Comparison of ENCODE assay signal across 8 cellular contexts in the genomic region with DNA sequence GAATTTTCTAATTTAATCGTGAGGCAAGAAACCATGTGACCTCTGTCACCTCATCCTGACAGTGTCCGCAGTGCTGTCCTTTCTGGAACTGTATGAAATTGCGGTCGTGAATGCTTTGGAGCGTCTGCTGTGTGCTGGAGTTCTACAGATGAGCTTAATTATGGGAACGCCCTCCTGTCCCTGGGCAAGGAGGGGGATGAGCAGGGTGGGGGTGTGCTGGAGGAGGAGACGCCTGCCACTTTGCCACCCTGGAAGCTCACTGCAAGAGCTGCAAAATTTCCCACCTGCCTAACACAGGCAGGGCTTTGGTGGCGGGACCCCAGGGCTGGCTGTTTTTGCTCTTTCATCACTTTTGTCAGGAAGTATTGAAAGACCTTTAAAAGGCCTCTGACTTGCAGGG. TPM values are rescaled to one million over a fixed set of nuclear protein-coding genes. Genes with fewer than 3 reads are reported as not detected.
A peak's percentile ranks its signal among the peaks of the same experiment; 100 is the strongest.
DNase-seq lines count a peak whose midpoint lies in the region; ATAC-seq, FAIRE-seq and TF ChIP-seq lines count a peak whose summit lies in the region.

No MANE protein-coding gene starts in this region.

- no peak for FAIRE-seq in GM12891 (lab: Jason Lieb, UNC)

- TF ChIP-seq POLR2A in Peyer's patch (IDR thresholded peaks at IDR 0.05): no peak
- no peak for TF ChIP-seq POLR2A in GM12891 (IDR thresholded peaks at IDR 0.05; ENCODE audit: low read depth, low read length)

- H3K27me3 Mint-ChIP-seq in activated naive CD4-positive, alpha-beta T cell treated with anti-CD3 and anti-CD28 coated beads, Interleukin-2, amount 10 ng/mL, durations not matched to agents 7 days and 5 days: no peaks in the 10 kb centered on the region

- H3K4me1 Mint-ChIP-seq in activated naive CD4-positive, alpha-beta T cell treated with anti-CD3 and anti-CD28 coated beads, Interleukin-2, amount 10 ng/mL, durations not matched to agents 7 days and 5 days: peaks cover 95% of the 10 kb centered on the region

- no peaks in the 10 kb centered on the region for H3K9me3 ChIP-seq in Peyer's patch
- H3K9me3 ChIP-seq in thoracic aorta: no peaks in the 10 kb centered on the region

- peaks cover 3 to 58% (median 54%) of the 10 kb centered on the region in 4 donors for H3K4me1 ChIP-seq in Peyer's patch
- H3K4me1 ChIP-seq in foreskin keratinocyte: peaks cover 34% of the 10 kb centered on the region
- H3K4me1 ChIP-seq in thoracic aorta (ENCODE audit: control insufficient read depth in 1 of 2, low read depth in 2 of 2): peaks cover 23 to 43% of the 10 kb centered on the region in 2 donors

- H3K27me3 ChIP-seq in Peyer's patch: no peaks in the 10 kb centered on the region
- H3K27me3 ChIP-seq in foreskin keratinocyte: no peaks in the 10 kb centered on the region
- H3K27me3 ChIP-seq in thoracic aorta (replicated peaks; ENCODE audit: insufficient read depth): no peaks in the 10 kb centered on the region

- H3K27ac ChIP-seq in Peyer's patch: peak overlapping the region; percentile 84 to 88 (median 88)
- peak overlapping the region; percentile 20 for H3K27ac ChIP-seq in foreskin keratinocyte
- peak overlapping the region in 1 of 2 donors; percentile 28 for H3K27ac ChIP-seq in thoracic aorta

- DNase-seq in activated naive CD4-positive, alpha-beta T cell treated with anti-CD3 and anti-CD28 coated beads, Interleukin-2, amount 10 ng/mL, durations not matched to agents 7 days and 5 days: no peak
- no peak for DNase-seq in activated naive CD4-positive, alpha-beta T cell treated with anti-CD3 and anti-CD28 coated beads, Interleukin-2, amount 50 U/mL, for 16 hours
- DNase-seq in Peyer's patch: no peak
- DNase-seq in foreskin keratinocyte: no peak
- no peak for DNase-seq in thoracic aorta (ENCODE audit: low spot score)
- DNase-seq in GM12891 (ENCODE audit: insufficient read length, low spot score): no peak

- TF ChIP-seq CTCF in Peyer's patch (IDR thresholded peaks at IDR 0.05): no peak
- TF ChIP-seq CTCF in foreskin keratinocyte (conservative IDR thresholded peaks at IDR 0.05): no peak
- TF ChIP-seq CTCF in thoracic aorta (IDR thresholded peaks at IDR 0.05): no peak

- H3K4me3 ChIP-seq in Peyer's patch (no peak overlapping the region), thoracic aorta (peak overlapping the region; percentile 50)

- ATAC-seq in foreskin keratinocyte (no peak), thoracic aorta (ENCODE audit: insufficient number of reproducible peaks, low FRiP score, low read depth) (no peak), HG02852 (IDR thresholded peaks at IDR 0.05; ENCODE audit: unreplicated experiment) (no peak), HG02610 (IDR thresholded peaks at IDR 0.05; ENCODE audit: unreplicated experiment) (no peak)

- H3K27ac Mint-ChIP-seq in activated naive CD4-positive, alpha-beta T cell treated with anti-CD3 and anti-CD28 coated beads, Interleukin-2, amount 10 ng/mL, durations not matched to agents 7 days and 5 days: peak overlapping the region; percentile 96

- H3K36me3 ChIP-seq in Peyer's patch: no peaks in the 10 kb centered on the region
- no peaks in the 10 kb centered on the region for H3K36me3 ChIP-seq in thoracic aorta

- H3K36me3 Mint-ChIP-seq in activated naive CD4-positive, alpha-beta T cell treated with anti-CD3 and anti-CD28 coated beads, Interleukin-2, amount 10 ng/mL, durations not matched to agents 7 days and 5 days: peaks cover 12% of the 10 kb centered on the region

- H3K9me3 Mint-ChIP-seq in activated naive CD4-positive, alpha-beta T cell treated with anti-CD3 and anti-CD28 coated beads, Interleukin-2, amount 10 ng/mL, durations not matched to agents 7 days and 5 days: no peaks in the 10 kb centered on the region

- peak overlapping the region; percentile 64 for H3K4me3 Mint-ChIP-seq in activated naive CD4-positive, alpha-beta T cell treated with anti-CD3 and anti-CD28 coated beads, Interleukin-2, amount 10 ng/mL, durations not matched to agents 7 days and 5 days

- CTCF ChIA-PET in activated naive CD4-positive, alpha-beta T cell treated with anti-CD3 and anti-CD28 coated beads, Interleukin-2, amount 10 ng/mL, durations not matched to agents 7 days and 5 days (lab: Charles Lee): interaction anchor here (1.0 to 5.1 kb wide), 4 partner anchors 14 to 65 kb away, joined by 4 to 67 read pairs (median 4); no protein-coding TSS in a partner anchor

TF ChIP-seq in GM12891, 5 proteins besides CTCF, POLR2A, EP300 and RAD21:
- no peak for TF ChIP-seq POLR2AphosphoS5 (IDR thresholded peaks at IDR 0.05; ENCODE audit: low read depth, low read length)
- no peak for TF ChIP-seq PAX5 (IDR thresholded peaks at IDR 0.05; ENCODE audit: insufficient read depth, low read length, severe bottlenecking)
- no peak for TF ChIP-seq SPI1 (IDR thresholded peaks at IDR 0.05; ENCODE audit: low read depth, low read length)
- TF ChIP-seq POU2F2 (IDR thresholded peaks at IDR 0.05; ENCODE audit: low read depth, low read length): no peak
- TF ChIP-seq TAF1 (IDR thresholded peaks at IDR 0.05; ENCODE audit: low read depth, low read length): no peak

RNA-seq across cellular contexts. Expression of a gene that starts 6.5 kb away (rescaled TPM):
- total RNA-seq in Peyer's patch (10 to 100 TPM; 28.7 to 69.3 (median 44.0) TPM), foreskin keratinocyte (76.8 and 92.5 TPM in 2 replicates), thoracic aorta (10 to 100 TPM; 24.5 to 55.8 TPM)
- polyA plus RNA-seq in foreskin keratinocyte: 22.6 and 23.2 TPM in 2 replicates
- 11.1 TPM for polyA plus RNA-seq in GM12891 (2012; ENCODE audit: low read depth, missing spikeins)
